In the genomic region with DNA sequence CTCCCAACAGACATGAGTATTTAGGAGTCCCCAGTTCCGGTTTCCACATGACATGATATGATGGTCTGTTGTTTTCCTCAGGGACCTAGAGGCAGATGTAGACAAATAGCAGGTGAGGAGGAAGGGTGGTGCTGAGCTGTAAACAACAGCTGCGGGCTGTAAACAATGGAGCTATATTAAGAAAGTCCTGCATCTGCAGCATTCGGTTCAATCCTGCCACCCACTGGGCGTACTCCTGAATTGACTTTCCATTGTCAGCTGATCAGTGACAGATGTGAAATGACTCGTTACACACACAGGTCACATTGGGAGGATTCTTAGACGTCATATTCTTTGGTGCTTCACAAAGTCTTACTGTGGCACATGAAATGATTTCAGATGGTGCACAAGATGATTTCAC, we compare ENCODE assay signal across 8 cellular contexts. TPM values are rescaled to one million over a fixed set of nuclear protein-coding genes. Genes with fewer than 3 reads are reported as not detected.
DNase-seq lines count a peak whose midpoint lies in the region; ATAC-seq and TF ChIP-seq lines count a peak whose summit lies in the region.

No MANE protein-coding gene starts in this region.

- no peak for DNase-seq in Right ventricle myocardium superior
- DNase-seq in right atrium auricular region (ENCODE audit: low spot score) = no peak
- DNase-seq in HT1080 (ENCODE audit: low read depth) = peak; percentile 48
- peak; percentile 65 for DNase-seq in SHP77 treated with DMSO at 0.1 percent for 48 hours (lab: John Stamatoyannopoulos, UW)
- DNase-seq in fibroblast of the conjunctiva (ENCODE audit: low read depth) = peak; percentile 10
- DNase-seq in gastrocnemius medialis = peak; percentile 7 to 57
- DNase-seq in epidermal melanocyte (ENCODE audit: insufficient read length, low spot score) = no peak

- peak; percentile 74 for ATAC-seq in Right ventricle myocardium superior (ENCODE audit: poor library complexity)
- peak; percentile 98 for ATAC-seq in GM21825 (IDR thresholded peaks at IDR 0.05; ENCODE audit: unreplicated experiment)
- ATAC-seq in gastrocnemius medialis = peak; percentile 88 to 94

- no peak overlapping the region for H3K4me3 ChIP-seq in right atrium auricular region
- H3K4me3 ChIP-seq in gastrocnemius medialis = no peak overlapping the region

- TF ChIP-seq POLR2A in gastrocnemius medialis (IDR thresholded peaks at IDR 0.05) = no peak

- H3K27ac ChIP-seq in right atrium auricular region = no peak overlapping the region
- peak overlapping the region in 1 of 4 donors; percentile 32 for H3K27ac ChIP-seq in gastrocnemius medialis

- peak in 1 of 2 donors; percentile 57 for TF ChIP-seq CTCF in right atrium auricular region (IDR thresholded peaks at IDR 0.05)
- TF ChIP-seq CTCF in gastrocnemius medialis (IDR thresholded peaks at IDR 0.05 in 4 of 5, conservative IDR thresholded peaks at IDR 0.05 in 1 of 5) = peak in 4 of 5 experiments; percentile 15 to 36 (median 26)

- H3K9me3 ChIP-seq in right atrium auricular region = no peaks in the 10 kb centered on the region
- no peaks in the 10 kb centered on the region for H3K9me3 ChIP-seq in gastrocnemius medialis

- in situ Hi-C loops in gastrocnemius medialis (cut with MboI; ENCODE audit: low sequenced_read_pairs in 4 of 4) = no loop called here

- H3K4me1 ChIP-seq in right atrium auricular region = no peaks in the 10 kb centered on the region
- H3K4me1 ChIP-seq in gastrocnemius medialis = peaks cover 0 to 6% of the 10 kb centered on the region in 2 donors

- H3K27me3 ChIP-seq in right atrium auricular region (no peaks in the 10 kb centered on the region), gastrocnemius medialis (no peaks in the 10 kb centered on the region)

- intact Hi-C loops in Right ventricle myocardium superior (cut with DNase I) = no loop called here
- intact Hi-C loops in gastrocnemius medialis (cut with DNase I; ENCODE audit: low total_unique reads) = no loop called here

- no peaks in the 10 kb centered on the region for H3K36me3 ChIP-seq in right atrium auricular region
- H3K36me3 ChIP-seq in gastrocnemius medialis = no peaks in the 10 kb centered on the region

RNA-seq across cellular contexts. Expression of gene RAG1, which starts 26.8 kb away (rescaled TPM):
- total RNA-seq in Right ventricle myocardium superior (0.81 TPM), right atrium auricular region (1 to 10 TPM in 1 of 2 donors, under 1 TPM in 1; 0.41 to 1.5 TPM), gastrocnemius medialis (under 1 TPM; 0.24 to 0.66 (median 0.38) TPM)
- 0.17 and 0.19 TPM in 2 replicates for total RNA-seq in HT1080 (2014; rRNA removed; shearing (Covaris generic))
- 0.14 and 0.18 TPM in 2 replicates for polyA plus RNA-seq in HT1080 (2015; cell fraction: cytosol; rRNA removed)
- polyA plus RNA-seq in HT1080 (2015; cell fraction: nucleus; rRNA removed) = 0.16 and 0.28 TPM in 2 replicates

RNA-seq across cellular contexts. Expression of gene TRAF6, which starts 30.9 kb away (rescaled TPM):
- total RNA-seq in Right ventricle myocardium superior = 11.1 TPM
- total RNA-seq in right atrium auricular region = 10 to 100 TPM in 1 of 2 donors, 1 to 10 TPM in 1; 10.0 to 10.7 TPM
- total RNA-seq in HT1080 (2014; rRNA removed; shearing (Covaris generic)) = 7.4 and 8.1 TPM in 2 replicates
- 4.7 and 5.6 TPM in 2 replicates for polyA plus RNA-seq in HT1080 (2015; cell fraction: cytosol; rRNA removed)
- 9.0 and 10.6 TPM in 2 replicates for polyA plus RNA-seq in HT1080 (2015; cell fraction: nucleus; rRNA removed)
- total RNA-seq in gastrocnemius medialis = 10 to 100 TPM in 3 of 4 donors, 1 to 10 TPM in 1; 9.8 to 14.4 (median 11.3) TPM

RNA-seq across cellular contexts. Expression of gene IFTAP, which starts 53.3 kb away (rescaled TPM):
- 37.7 TPM for total RNA-seq in Right ventricle myocardium superior
- 10 to 100 TPM; 37.7 to 47.9 TPM for total RNA-seq in right atrium auricular region
- total RNA-seq in HT1080 (2014; rRNA removed; shearing (Covaris generic)) = 15.9 and 16.5 TPM in 2 replicates
- 27.7 and 37.5 TPM in 2 replicates for polyA plus RNA-seq in HT1080 (2015; cell fraction: cytosol; rRNA removed)
- polyA plus RNA-seq in HT1080 (2015; cell fraction: nucleus; rRNA removed) = 10.7 and 40.9 TPM in 2 replicates
- 10 to 100 TPM; 22.1 to 35.3 (median 29.5) TPM for total RNA-seq in gastrocnemius medialis

RNA-seq across cellular contexts. Expression of gene RAG2, which starts 57.0 kb away (rescaled TPM):
- total RNA-seq in Right ventricle myocardium superior (not detected), right atrium auricular region (not detected), gastrocnemius medialis (not detected)
- total RNA-seq in HT1080 (2014; rRNA removed; shearing (Covaris generic)) = not detected in 2 replicates
- not detected in 2 replicates for polyA plus RNA-seq in HT1080 (2015; cell fraction: cytosol; rRNA removed)
- not detected in 2 replicates for polyA plus RNA-seq in HT1080 (2015; cell fraction: nucleus; rRNA removed)

Comparison
In these comparisons a context has a peak if more than half of its experiments do, and no peak if none do; other contexts are left out.
1. DNase-seq: peak in HT1080 (single experiment), SHP77 treated with DMSO at 0.1 percent for 48 hours (single experiment), fibroblast of the conjunctiva (single experiment) and gastrocnemius medialis (2 of 2); none in Right ventricle myocardium superior (single experiment), right atrium auricular region (single experiment) and epidermal melanocyte (single experiment).
2. Peak in every context shown above with its lines, with median percentiles within 50 percentile points of each other: ATAC-seq.